In genomic region chr5:72955768-72956323, GRCh38 we compare ENCODE assay signal across 8 cellular contexts. TPM values are rescaled to one million over a fixed set of nuclear protein-coding genes. Genes with fewer than 3 reads are reported as not detected.
DNase-seq lines count a peak whose midpoint lies in the region; ATAC-seq lines count a peak whose summit lies in the region.

Gene FCHO2 (plus strand): TSS chr5:72956041. CDS start chr5:72956097, 56 bp downstream.

- H3K4me3 ChIP-seq in BLaER1 treated with 17β-estradiol and CSF1 and Interleukin-3, amounts not matched to agents 10 nM and 100 nM = peak within 1 kb of the TSS; percentile 73 to 93 (median 87)

- CTCF ChIA-PET in activated CD4-positive, alpha-beta T cell treated with anti-CD3 and anti-CD28 coated beads, Interleukin-2, amount 10 ng/mL, durations not matched to agents 7 days and 5 days (lab: Charles Lee) = interaction anchor here (0.8 to 1.9 kb wide), 4 partner anchors 78 to 246 kb away, joined by 3 to 6 read pairs (median 4); partner anchors contain the start of gene TNPO1

- H3K9me3 ChIP-seq in BLaER1 treated with 17β-estradiol and CSF1 and Interleukin-3, amounts not matched to agents 10 nM and 100 nM (replicated peaks in 1 of 11) = peaks cover 0 to 30% (median 0%) of the 10 kb centered on the region in 11 experiments; a peak in 8 of 22 replicates

- peak within 1 kb of the TSS; percentile 84 to 97 (median 90) for H3K4me2 ChIP-seq in BLaER1 treated with 17β-estradiol and CSF1 and Interleukin-3, amounts not matched to agents 10 nM and 100 nM

- peaks cover 59% of the 10 kb centered on the region for H3K27me3 Mint-ChIP-seq in activated CD4-positive, alpha-beta T cell treated with anti-CD3 and anti-CD28 coated beads, Interleukin-2, amount 10 ng/mL, durations not matched to agents 7 days and 5 days

- POLR2A ChIA-PET in activated CD4-positive, alpha-beta T cell treated with anti-CD3 and anti-CD28 coated beads, Interleukin-2, amount 10 ng/mL, durations not matched to agents 7 days and 5 days (lab: Charles Lee) = interaction anchor here (0.6 kb wide), 1 partner anchor 1686 kb away, joined by 3 read pairs; no protein-coding TSS in a partner anchor

- peaks cover 0 to 47% (median 35%) of the 10 kb centered on the region in 11 experiments; a peak in 19 of 22 replicates for H3K27me3 ChIP-seq in BLaER1 treated with 17β-estradiol and CSF1 and Interleukin-3, amounts not matched to agents 10 nM and 100 nM

- DNase-seq in NCI-H526 (lab: John Stamatoyannopoulos, UW) = peak; percentile 77 to 94
- DNase-seq in activated CD4-positive, alpha-beta T cell treated with anti-CD3 and anti-CD28 coated beads, Interleukin-2, amount 10 ng/mL, durations not matched to agents 7 days and 5 days = peak; percentile 95
- DNase-seq in cortex of kidney (lab: John Stamatoyannopoulos, UW) = peak; percentile 31
- peak; percentile 99 for DNase-seq in left kidney (ENCODE audit: low read depth, low spot score)
- DNase-seq in stimulated activated CD4-positive, alpha-beta T cell treated with anti-CD3 and anti-CD28 coated beads, Interleukin-1b, Interleukin-23, amount 100 ng/mL, for 48 hours = peak; percentile 93

- peak within 1 kb of the TSS; percentile 69 to 95 (median 76) for H3K27ac ChIP-seq in BLaER1 treated with 17β-estradiol and CSF1 and Interleukin-3, amounts not matched to agents 10 nM and 100 nM

- H3K36me3 Mint-ChIP-seq in activated CD4-positive, alpha-beta T cell treated with anti-CD3 and anti-CD28 coated beads, Interleukin-2, amount 10 ng/mL, durations not matched to agents 7 days and 5 days (ENCODE audit: low read depth) = peaks cover 4% of the 10 kb centered on the region

- H4K20me1 ChIP-seq in BLaER1 treated with 17β-estradiol and CSF1 and Interleukin-3, amounts not matched to agents 10 nM and 100 nM = peaks cover 3 to 38% (median 7%) of the 10 kb centered on the region in 11 experiments; a peak in 12 of 22 replicates

- H3K36me3 ChIP-seq in BLaER1 treated with 17β-estradiol and CSF1 and Interleukin-3, amounts not matched to agents 10 nM and 100 nM = peaks cover 0 to 26% (median 0%) of the 10 kb centered on the region in 11 experiments; a peak in 6 of 22 replicates

- peak within 1 kb of the TSS; percentile 88 for H3K4me3 Mint-ChIP-seq in activated CD4-positive, alpha-beta T cell treated with anti-CD3 and anti-CD28 coated beads, Interleukin-2, amount 10 ng/mL, durations not matched to agents 7 days and 5 days

- H3K27ac Mint-ChIP-seq in activated CD4-positive, alpha-beta T cell treated with anti-CD3 and anti-CD28 coated beads, Interleukin-2, amount 10 ng/mL, durations not matched to agents 7 days and 5 days = peak within 1 kb of the TSS; percentile 87

- H3K4me1 Mint-ChIP-seq in activated CD4-positive, alpha-beta T cell treated with anti-CD3 and anti-CD28 coated beads, Interleukin-2, amount 10 ng/mL, durations not matched to agents 7 days and 5 days = peaks cover 16% of the 10 kb centered on the region

- peaks cover 8 to 59% (median 29%) of the 10 kb centered on the region in 10 experiments for H3K4me1 ChIP-seq in BLaER1 treated with 17β-estradiol and CSF1 and Interleukin-3, amounts not matched to agents 10 nM and 100 nM

- H3K9me3 Mint-ChIP-seq in activated CD4-positive, alpha-beta T cell treated with anti-CD3 and anti-CD28 coated beads, Interleukin-2, amount 10 ng/mL, durations not matched to agents 7 days and 5 days = no peaks in the 10 kb centered on the region

- peak; percentile 95 for ATAC-seq in GM19324 (IDR thresholded peaks at IDR 0.05; ENCODE audit: low FRiP score, unreplicated experiment)
- ATAC-seq in HG03460 (IDR thresholded peaks at IDR 0.05; ENCODE audit: unreplicated experiment) = peak; percentile 96

- H3K9ac ChIP-seq in BLaER1 treated with 17β-estradiol and CSF1 and Interleukin-3, amounts not matched to agents 10 nM and 100 nM = peak within 1 kb of the TSS; percentile 80 to 96 (median 86)

RNA-seq across cellular contexts. Expression of gene FCHO2, which starts in this region (rescaled TPM):
- total RNA-seq in activated CD4-positive, alpha-beta T cell treated with anti-CD3 and anti-CD28 coated beads, Interleukin-2, amount 10 ng/mL, durations not matched to agents 7 days and 5 days = under 1 TPM; 0.57 to 0.92 TPM

Comparison
In these comparisons a context has a peak if more than half of its experiments do, and no peak if none do; other contexts are left out.
1. Peak in every context shown above with its lines: DNase-seq, ATAC-seq, H3K4me3 ChIP-seq and H3K27ac ChIP-seq.
2. Peak in DNase-seq in activated CD4-positive, alpha-beta T cell treated with anti-CD3 and anti-CD28 coated beads, Interleukin-2, amount 10 ng/mL, durations not matched to agents 7 days and 5 days; RNA of the gene not detected or under 1 TPM.
3. DNase-seq: peak in every context shown above with its lines; median percentile 99 in left kidney; 95 in activated CD4-positive, alpha-beta T cell treated with anti-CD3 and anti-CD28 coated beads, Interleukin-2, amount 10 ng/mL, durations not matched to agents 7 days and 5 days; 93 in stimulated activated CD4-positive, alpha-beta T cell treated with anti-CD3 and anti-CD28 coated beads, Interleukin-1b, Interleukin-23, amount 100 ng/mL, for 48 hours; 86 in NCI-H526; 31 in cortex of kidney.